23 cellular contexts compared by ENCODE assay signal in the genomic region with DNA sequence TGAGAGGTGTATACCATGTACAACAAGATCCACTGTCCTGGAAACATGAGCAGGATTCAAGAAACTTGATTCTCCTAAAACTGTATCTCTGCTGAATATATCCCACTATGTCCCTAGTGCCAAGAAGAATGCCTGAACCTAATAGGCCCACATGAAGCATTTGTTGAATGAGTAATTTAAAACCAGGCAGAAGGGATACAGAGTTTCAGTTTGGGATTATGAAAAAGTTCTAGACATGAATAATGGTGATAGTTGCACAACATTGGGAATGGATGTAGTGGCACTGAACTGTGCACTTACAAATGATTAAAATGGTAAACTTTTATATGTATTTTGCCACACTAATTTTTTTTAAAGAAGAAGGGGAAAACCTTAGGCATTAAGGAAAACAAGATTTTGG.
"Had no signal": no experiment of that assay in that cellular context is flagged by ENCODE, and none has a peak within 500 bp of the region (broad histone marks: within the 10 kb centered on the region; RNA-seq: fewer than 3 reads in every experiment).

No MANE protein-coding gene starts in this region.

- DNase-seq: dermis blood vessel endothelial cell; dorsolateral prefrontal cortex; effector CD4-positive, alpha-beta T cell; effector memory CD4-positive, alpha-beta T cell; foreskin fibroblast; foreskin melanocyte; gastrocnemius medialis; heart left ventricle; hypothalamus; immature natural killer cell; islet precursor cell; kidney; kidney glomerular epithelial cell; left lung; left ventricle myocardium superior; lower lobe of right lung; mesenchymal stem cell; mucosa of descending colon; naive B cell; naive thymus-derived CD8-positive, alpha-beta T cell had no signal

- ATAC-seq: gastrocnemius medialis; heart left ventricle; left lung; left ventricle myocardium superior; lower lobe of right lung; mucosa of descending colon; naive thymus-derived CD8-positive, alpha-beta T cell had no signal

- H3K4me3 ChIP-seq: coronary artery, esophagus muscularis mucosa, gastrocnemius medialis, heart left ventricle, hepatocyte, left lung, lower lobe of right lung, mucosa of descending colon had no signal

- H3K4me1 ChIP-seq: gastrocnemius medialis, heart left ventricle, left lung, lower lobe of right lung had no signal

- H3K36me3 ChIP-seq: esophagus muscularis mucosa, gastrocnemius medialis, heart left ventricle, left lung, lower lobe of right lung had no signal

- H3K9me3 ChIP-seq: esophagus muscularis mucosa, gastrocnemius medialis, left lung, lower lobe of right lung, mucosa of descending colon had no signal

- H3K27me3 ChIP-seq: dorsolateral prefrontal cortex, esophagus muscularis mucosa, gastrocnemius medialis, heart left ventricle, hepatocyte, left lung had no signal

- H3K27ac ChIP-seq: coronary artery, esophagus muscularis mucosa, gastrocnemius medialis, heart left ventricle, hepatocyte, left lung, lower lobe of right lung had no signal
